Comparison of ENCODE assay signal across 33 cellular contexts in the genomic region with DNA sequence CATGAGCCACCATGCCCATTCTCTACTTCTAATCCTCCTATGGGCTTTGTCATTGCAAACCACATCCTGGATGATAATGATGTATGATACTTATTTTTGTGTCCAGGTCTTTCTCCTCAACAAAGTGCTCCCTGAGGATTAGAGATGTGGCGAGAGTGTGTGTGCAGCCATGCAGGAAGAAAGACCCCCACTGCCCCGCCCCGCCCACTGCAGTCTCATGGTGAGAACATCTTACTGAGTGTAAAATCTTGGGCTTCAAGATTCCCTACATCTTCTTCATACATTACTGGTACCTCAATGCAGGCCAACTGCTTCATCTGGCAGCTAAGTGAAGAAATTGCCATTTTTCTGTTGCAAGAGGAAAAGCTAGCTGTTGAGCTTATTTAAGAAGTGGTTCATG. TPM values are rescaled to one million over a fixed set of nuclear protein-coding genes. Genes with fewer than 3 reads are reported as not detected.
"Had no signal": no experiment of that assay in that cellular context is flagged by ENCODE, and none has a peak within 500 bp of the region (broad histone marks: within the 10 kb centered on the region; RNA-seq: fewer than 3 reads in every experiment).

No MANE protein-coding gene starts in this region.

- ATAC-seq: activated naive CD8-positive, alpha-beta T cell treated with anti-CD3 and anti-CD28 coated beads, Interleukin-2, amount 50 U/mL, for 24 hours; foreskin keratinocyte; gastrocnemius medialis; heart left ventricle had no signal

- H3K27me3 ChIP-seq: adrenal gland, cardiac muscle cell, esophagus muscularis mucosa, foreskin keratinocyte, gastrocnemius medialis, heart left ventricle had no signal

- H3K27me3 Mint-ChIP-seq: activated CD4-positive, alpha-beta memory T cell treated with anti-CD3 and anti-CD28 coated beads, Interleukin-2, amount 10 ng/mL, durations not matched to agents 7 days and 5 days; activated CD4-positive, alpha-beta T cell treated with anti-CD3 and anti-CD28 coated beads, Interleukin-2, amount 10 ng/mL, durations not matched to agents 7 days and 5 days; activated naive CD4-positive, alpha-beta T cell treated with anti-CD3 and anti-CD28 coated beads, Interleukin-2, amount 50 U/mL, for 24 hours; activated naive CD8-positive, alpha-beta T cell treated with anti-CD3 and anti-CD28 coated beads for 36 hours; activated naive CD8-positive, alpha-beta T cell treated with anti-CD3 and anti-CD28 coated beads, Interleukin-2, amount 50 U/mL, for 24 hours; brain; central memory CD8-positive, alpha-beta T cell; dendritic cell treated with granulocyte-macrophage colony-stimulating factor and Interleukin-4, amounts not matched to agents 40 ng/mL and 50 ng/mL, for 4 days had no signal

- H3K4me1 ChIP-seq: adrenal gland, breast epithelium, esophagus muscularis mucosa, foreskin keratinocyte, gastrocnemius medialis had no signal

- DNase-seq: activated CD4-positive, alpha-beta memory T cell treated with anti-CD3 and anti-CD28 coated beads, Interleukin-2, amount 10 ng/mL, durations not matched to agents 7 days and 5 days; activated CD4-positive, alpha-beta T cell treated with anti-CD3 and anti-CD28 coated beads for 1 hour; activated CD4-positive, alpha-beta T cell treated with anti-CD3 and anti-CD28 coated beads for 4 hours; activated CD4-positive, alpha-beta T cell treated with anti-CD3 and anti-CD28 coated beads, Interleukin-2, amount 10 ng/mL, durations not matched to agents 7 days and 5 days; activated CD4-positive, alpha-beta T cell treated with anti-CD3 and anti-CD28 coated beads, Interleukin-2, amount 50 U/mL, for 4 hours; activated CD8-positive, alpha-beta memory T cell treated with anti-CD3 and anti-CD28 coated beads, Interleukin-2, amount 50 U/mL, for 48 hours; activated effector memory CD4-positive, alpha-beta T cell treated with anti-CD3 and anti-CD28 coated beads, Interleukin-2, amount 50 U/mL, for 16 hours; activated naive CD4-positive, alpha-beta T cell treated with anti-CD3 and anti-CD28 coated beads for 36 hours; activated naive CD8-positive, alpha-beta T cell treated with anti-CD3 and anti-CD28 coated beads for 36 hours; activated naive CD8-positive, alpha-beta T cell treated with anti-CD3 and anti-CD28 coated beads, Interleukin-2, amount 50 U/mL, for 24 hours; activated T-cell treated with anti-CD3 and anti-CD28 coated beads for 4 hours; activated T-cell treated with anti-CD3 and anti-CD28 coated beads, Interleukin-2, amount 50 U/mL, for 48 hours; adrenal gland; amygdala; aorta; dorsolateral prefrontal cortex; effector memory CD4-positive, alpha-beta T cell; erythroblast; foreskin keratinocyte; gastrocnemius medialis; glutamatergic neuron; heart left ventricle; T-helper 2 cell had no signal

- H3K36me3 Mint-ChIP-seq: brain had no signal

- H3K4me3 ChIP-seq: adrenal gland, breast epithelium, cardiac muscle cell, coronary artery, dorsolateral prefrontal cortex, esophagus muscularis mucosa, gastrocnemius medialis, heart left ventricle had no signal

- H3K9me3 ChIP-seq: adrenal gland, breast epithelium, esophagus muscularis mucosa, gastrocnemius medialis, heart left ventricle had no signal

- H3K4me3 Mint-ChIP-seq: activated CD4-positive, alpha-beta memory T cell treated with anti-CD3 and anti-CD28 coated beads, Interleukin-2, amount 10 ng/mL, durations not matched to agents 7 days and 5 days; activated CD4-positive, alpha-beta T cell treated with anti-CD3 and anti-CD28 coated beads, Interleukin-2, amount 10 ng/mL, durations not matched to agents 7 days and 5 days; activated naive CD4-positive, alpha-beta T cell treated with anti-CD3 and anti-CD28 coated beads for 36 hours; activated naive CD4-positive, alpha-beta T cell treated with anti-CD3 and anti-CD28 coated beads, Interleukin-2, amount 50 U/mL, for 24 hours; activated naive CD8-positive, alpha-beta T cell treated with anti-CD3 and anti-CD28 coated beads for 36 hours; activated naive CD8-positive, alpha-beta T cell treated with anti-CD3 and anti-CD28 coated beads, Interleukin-2, amount 50 U/mL, for 24 hours; activated T-helper 1 cell treated with anti-CD3 and anti-CD28 coated beads, Interleukin-12 subunit alpha, Interleukin-12 subunit beta, Interleukin-2, Interleukin-4 antibody, amounts not matched to agents 30 ng/mL and 10 ng/mL and 1 ng/mL, durations not matched to agents 14 hours and 24 hours and 36 hours; brain; central memory CD8-positive, alpha-beta T cell; dendritic cell treated with granulocyte-macrophage colony-stimulating factor and Interleukin-4, amounts not matched to agents 40 ng/mL and 50 ng/mL, for 4 days had no signal

- H3K36me3 ChIP-seq: adrenal gland, breast epithelium, cardiac muscle cell, gastrocnemius medialis had no signal

- H3K4me1 Mint-ChIP-seq: brain had no signal

- H3K9me3 Mint-ChIP-seq: activated CD4-positive, alpha-beta memory T cell treated with anti-CD3 and anti-CD28 coated beads, Interleukin-2, amount 10 ng/mL, durations not matched to agents 7 days and 5 days; activated CD4-positive, alpha-beta T cell treated with anti-CD3 and anti-CD28 coated beads, Interleukin-2, amount 10 ng/mL, durations not matched to agents 7 days and 5 days; activated naive CD4-positive, alpha-beta T cell treated with anti-CD3 and anti-CD28 coated beads for 36 hours; activated naive CD4-positive, alpha-beta T cell treated with anti-CD3 and anti-CD28 coated beads, Interleukin-2, amount 50 U/mL, for 24 hours; activated naive CD8-positive, alpha-beta T cell treated with anti-CD3 and anti-CD28 coated beads for 36 hours; activated naive CD8-positive, alpha-beta T cell treated with anti-CD3 and anti-CD28 coated beads, Interleukin-2, amount 50 U/mL, for 24 hours; activated T-helper 1 cell treated with anti-CD3 and anti-CD28 coated beads, Interleukin-12 subunit alpha, Interleukin-12 subunit beta, Interleukin-2, Interleukin-4 antibody, amounts not matched to agents 30 ng/mL and 10 ng/mL and 1 ng/mL, durations not matched to agents 14 hours and 24 hours and 36 hours; activated T-helper 2 cell treated with anti-CD3 and anti-CD28 coated beads, Interferon-gamma antibody, Interleukin-2, Interleukin-4, amounts not matched to agents 10 μg/mL and 5 μg/mL and 100 μg/mL, durations not matched to agents 14 hours and 24 hours and 36 hours; central memory CD8-positive, alpha-beta T cell; dendritic cell treated with granulocyte-macrophage colony-stimulating factor and Interleukin-4, amounts not matched to agents 40 ng/mL and 50 ng/mL, for 4 days had no signal

- H3K27ac ChIP-seq: adrenal gland, breast epithelium, cardiac muscle cell, coronary artery, dorsolateral prefrontal cortex, esophagus muscularis mucosa, foreskin keratinocyte, gastrocnemius medialis, heart left ventricle had no signal

- H3K27ac Mint-ChIP-seq: activated CD4-positive, alpha-beta memory T cell treated with anti-CD3 and anti-CD28 coated beads, Interleukin-2, amount 10 ng/mL, durations not matched to agents 7 days and 5 days; activated CD4-positive, alpha-beta T cell treated with anti-CD3 and anti-CD28 coated beads, Interleukin-2, amount 10 ng/mL, durations not matched to agents 7 days and 5 days; activated naive CD4-positive, alpha-beta T cell treated with anti-CD3 and anti-CD28 coated beads for 36 hours; activated naive CD4-positive, alpha-beta T cell treated with anti-CD3 and anti-CD28 coated beads, Interleukin-2, amount 50 U/mL, for 24 hours; activated naive CD8-positive, alpha-beta T cell treated with anti-CD3 and anti-CD28 coated beads for 36 hours; activated naive CD8-positive, alpha-beta T cell treated with anti-CD3 and anti-CD28 coated beads, Interleukin-2, amount 50 U/mL, for 24 hours; activated T-helper 1 cell treated with anti-CD3 and anti-CD28 coated beads, Interleukin-12 subunit alpha, Interleukin-12 subunit beta, Interleukin-2, Interleukin-4 antibody, amounts not matched to agents 30 ng/mL and 10 ng/mL and 1 ng/mL, durations not matched to agents 14 hours and 24 hours and 36 hours; activated T-helper 2 cell treated with anti-CD3 and anti-CD28 coated beads, Interferon-gamma antibody, Interleukin-2, Interleukin-4, amounts not matched to agents 10 μg/mL and 5 μg/mL and 100 μg/mL, durations not matched to agents 14 hours and 24 hours and 36 hours; brain; dendritic cell treated with granulocyte-macrophage colony-stimulating factor and Interleukin-4, amounts not matched to agents 40 ng/mL and 50 ng/mL, for 4 days had no signal

RNA-seq across cellular contexts. Expression of gene MAP3K15, which starts 25.9 kb away (rescaled TPM):
- total RNA-seq: breast epithelium, gastrocnemius medialis had no signal
